In the genomic region with DNA sequence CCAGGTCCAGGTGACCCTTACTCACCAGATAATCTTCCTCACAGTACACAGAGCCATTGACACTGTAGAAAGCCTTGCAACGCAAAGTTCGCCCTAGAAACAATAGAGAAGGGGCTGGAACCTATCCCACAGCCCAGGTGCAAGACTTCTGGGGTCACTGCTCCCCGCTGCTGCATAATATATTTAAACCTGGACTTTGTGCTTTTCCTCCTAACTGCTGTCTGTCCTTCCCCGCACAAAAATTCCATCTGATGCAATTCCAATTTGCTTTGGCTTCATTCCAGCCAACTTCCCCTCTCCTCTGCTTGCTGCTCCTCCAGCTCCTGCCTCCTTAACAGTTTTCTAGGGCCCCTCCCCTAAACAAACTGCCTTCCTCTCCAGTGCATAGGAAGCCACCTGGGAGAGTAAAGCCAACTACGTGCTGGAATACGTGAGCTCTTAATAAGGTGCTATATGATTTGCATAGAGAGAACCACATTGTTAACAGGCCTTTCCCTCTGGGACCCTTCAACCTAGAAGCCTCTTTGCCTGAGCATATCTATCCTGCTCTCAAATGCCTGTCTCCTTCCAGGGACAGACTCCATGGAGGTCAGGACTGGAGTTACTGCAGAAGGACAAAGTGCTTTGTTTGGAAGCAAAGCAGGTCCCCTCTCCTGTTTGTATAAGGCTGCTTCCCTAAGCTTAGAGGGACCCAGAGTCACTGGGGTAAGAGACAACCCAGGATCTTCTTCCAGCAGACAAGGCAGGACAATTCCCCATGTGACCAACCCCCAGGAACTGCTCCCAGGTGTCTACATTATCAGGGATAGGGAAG, we compare ENCODE assay signal across 6 cellular contexts. TPM values are rescaled to one million over a fixed set of nuclear protein-coding genes. Genes with fewer than 3 reads are reported as not detected.
A peak's percentile ranks its signal among the peaks of the same experiment; 100 is the strongest.
DNase-seq lines count a peak whose midpoint lies in the region; ATAC-seq, FAIRE-seq and TF ChIP-seq lines count a peak whose summit lies in the region.

No MANE protein-coding gene starts in this region.

- H3K18ac ChIP-seq in IMR-90 (ENCODE audit: low read depth, low read length): peak overlapping the region; percentile 90

- H2BK5ac ChIP-seq in IMR-90 (ENCODE audit: low read depth, low read length, poor library complexity, severe bottlenecking): peak overlapping the region; percentile 86

- H3K4me3 ChIP-seq in IMR-90 (ENCODE audit: insufficient read depth, low read depth, low read length): no peak overlapping the region
- H3K4me3 ChIP-seq in bronchial epithelial cell (ENCODE audit: low read depth, low read length): no peak overlapping the region
- no peak overlapping the region for H3K4me3 ChIP-seq in parathyroid adenoma (ENCODE audit: low read depth, low read length)

- ATAC-seq in IMR-90 (ENCODE audit: low read depth) (no peak), GM19023 (IDR thresholded peaks at IDR 0.05; ENCODE audit: unreplicated experiment) (no peak), GM21619 (IDR thresholded peaks at IDR 0.05; ENCODE audit: unreplicated experiment) (no peak), HG03432 (IDR thresholded peaks at IDR 0.05; ENCODE audit: unreplicated experiment) (no peak)

- dilution Hi-C loops in IMR-90 (cut with HindIII; ENCODE audit: low sequenced_read_pairs, unreplicated experiment): no loop called here

- peak overlapping the region; percentile 79 for H2AK9ac ChIP-seq in IMR-90 (replicated peaks; ENCODE audit: low read depth, low read length, poor library complexity)

- H4K5ac ChIP-seq in IMR-90 (ENCODE audit: low read depth, low read length): peak overlapping the region; percentile 63

- H3K56ac ChIP-seq in IMR-90 (ENCODE audit: extremely low read depth, insufficient read depth, low read length): peak overlapping the region; percentile 88

- H2AK5ac ChIP-seq in IMR-90 (ENCODE audit: low read depth, low read length): peak overlapping the region; percentile 92

- FAIRE-seq in bronchial epithelial cell (lab: Jason Lieb, UNC): no peak

- H3K4me2 ChIP-seq in IMR-90 (ENCODE audit: low read depth, low read length) (peak overlapping the region; percentile 78), parathyroid adenoma (ENCODE audit: low read length) (no peak overlapping the region)

- H3K9me1 ChIP-seq in IMR-90 (ENCODE audit: insufficient read depth, low read length): peaks cover 5% of the 10 kb centered on the region; the same call in 1 of the 2 replicates

- 67% methylated on average over 3 of the region's 6 CpGs; no CpG with 5 or more reads in 1 of the 2 experiments for WGBS in IMR-90 (ENCODE audit: extremely low coverage in 2 of 2, insufficient read length in 1 of 2), 2 experiments

- no peak for TF ChIP-seq RAD21 in IMR-90 (IDR thresholded peaks at IDR 0.05; ENCODE audit: low read length)

- H3K36me3 ChIP-seq in IMR-90 (ENCODE audit: control insufficient read depth, insufficient read depth, low read length) (peaks cover 51% of the 10 kb centered on the region), bronchial epithelial cell (ENCODE audit: control insufficient read depth, insufficient read depth, low read length) (peaks cover 43% of the 10 kb centered on the region), parathyroid adenoma (ENCODE audit: control insufficient read depth, insufficient read depth, low read length) (no peaks in the 10 kb centered on the region)

- BruUV-seq in IMR-90 (replicated peaks; lab: Mats Ljungman, UMichigan): no TSS peak

- H3K27me3 ChIP-seq in IMR-90 (ENCODE audit: control insufficient read depth, insufficient read depth, low read length) (no peaks in the 10 kb centered on the region), bronchial epithelial cell (ENCODE audit: control insufficient read depth, insufficient read depth, low read length) (no peaks in the 10 kb centered on the region), parathyroid adenoma (ENCODE audit: control insufficient read depth, insufficient read depth, low read length) (no peaks in the 10 kb centered on the region)

- TF ChIP-seq POLR2A in IMR-90 (IDR thresholded peaks at IDR 0.05; ENCODE audit: low read depth, low read length): no peak

- POLR2A ChIA-PET in IMR-90 (lab: Charles Lee; ENCODE audit: unreplicated experiment): interaction anchor here (1.4 kb wide), 1 partner anchor 10 kb away, joined by 12 read pairs; no protein-coding TSS in a partner anchor

- H3K9me3 ChIP-seq in IMR-90 (ENCODE audit: control insufficient read depth, insufficient read depth, low read length) (no peaks in the 10 kb centered on the region), parathyroid adenoma (ENCODE audit: control insufficient read depth, low read length) (no peaks in the 10 kb centered on the region)

- intact Hi-C loops in IMR-90 (cut with micrococcal nuclease): no loop called here

- H4K8ac ChIP-seq in IMR-90 (ENCODE audit: low read depth in 2 of 2, low read length in 2 of 2): peak overlapping the region; percentile 42 to 75

- H3K79me1 ChIP-seq in IMR-90 (ENCODE audit: low read depth in 1 of 2, low read length in 2 of 2): peaks cover 44 to 78% of the 10 kb centered on the region in 2 experiments

- peaks cover 44% of the 10 kb centered on the region for H4K20me1 ChIP-seq in IMR-90 (ENCODE audit: insufficient read depth, low read length)

- H4K91ac ChIP-seq in IMR-90 (ENCODE audit: insufficient read depth, low read depth, low read length): peak overlapping the region; percentile 98

- H2BK15ac ChIP-seq in IMR-90 (ENCODE audit: low read depth, low read length): peak overlapping the region; percentile 80

- H3K4me1 ChIP-seq in IMR-90 (ENCODE audit: control insufficient read depth, insufficient read depth, low read length) (peaks cover 41% of the 10 kb centered on the region), parathyroid adenoma (peaks cover 7% of the 10 kb centered on the region)

- in situ Hi-C loops in IMR-90 (cut with MboI; ENCODE audit: low sequenced_read_pairs): no loop called here

- H3K27ac ChIP-seq in IMR-90 (ENCODE audit: insufficient read depth, low read length): peak overlapping the region; percentile 97
- H3K27ac ChIP-seq in parathyroid adenoma: peak overlapping the region; percentile 52

- peak overlapping the region; percentile 96 for H3K4ac ChIP-seq in IMR-90 (ENCODE audit: low read depth, low read length)

- H3K9ac ChIP-seq in IMR-90 (ENCODE audit: low read depth, low read length) (peak overlapping the region; percentile 71), parathyroid adenoma (no peak overlapping the region)

- TF ChIP-seq CTCF in IMR-90 (conservative IDR thresholded peaks at IDR 0.05; ENCODE audit: low read depth, low read length) (no peak), bronchial epithelial cell (IDR thresholded peaks at IDR 0.05; ENCODE audit: insufficient read depth, low read length, severe bottlenecking) (no peak), parathyroid adenoma (IDR thresholded peaks at IDR 0.05) (no peak)

- peak overlapping the region; percentile 95 for H3K23ac ChIP-seq in IMR-90 (ENCODE audit: low read depth, low read length)

- H3K14ac ChIP-seq in IMR-90 (replicated peaks; ENCODE audit: low read depth, low read length): peak overlapping the region; percentile 86

- H2BK20ac ChIP-seq in IMR-90 (ENCODE audit: low read depth, low read length): peak overlapping the region; percentile 71

- no peak overlapping the region for H2AFZ ChIP-seq in IMR-90 (replicated peaks; ENCODE audit: low read length, poor library complexity)
- peak overlapping the region; percentile 65 for H2AFZ ChIP-seq in parathyroid adenoma

- CTCF ChIA-PET in IMR-90 (lab: Yijun Ruan, JAX): interaction anchor here (0.5 to 1.8 kb wide), 8 partner anchors 9 to 405 kb away, joined by 3 to 7 read pairs (median 3); no protein-coding TSS in a partner anchor

- H2BK120ac ChIP-seq in IMR-90 (ENCODE audit: low read depth, low read length): peak overlapping the region; percentile 89

- H3K79me2 ChIP-seq in parathyroid adenoma: no peaks in the 10 kb centered on the region

- DNase-seq in IMR-90 (peak; percentile 63), bronchial epithelial cell (ENCODE audit: low read depth) (peak; percentile 50)

TF ChIP-seq in IMR-90, 13 proteins besides CTCF, POLR2A, EP300 and RAD21:
- TF ChIP-seq MAZ (IDR thresholded peaks at IDR 0.05; ENCODE audit: borderline replicate concordance, low read depth, low read length) (no peak), RCOR1 (IDR thresholded peaks at IDR 0.05; ENCODE audit: insufficient replicate concordance, low read length) (no peak), CEBPB (IDR thresholded peaks at IDR 0.05; ENCODE audit: low read depth, low read length) (peak; percentile 58; the same call in 1 of the 2 replicates), BHLHE40 (IDR thresholded peaks at IDR 0.05; ENCODE audit: low read depth, low read length) (no peak), SMC3 (IDR thresholded peaks at IDR 0.05; ENCODE audit: low read depth, low read length) (no peak)

RNA-seq across cellular contexts. Expression of a gene that starts 5.5 kb away (rescaled TPM):
- 57.2 and 67.6 TPM in 2 replicates for total RNA-seq in IMR-90 (2012; rRNA removed)
- polyA plus RNA-seq in IMR-90 (2012; rRNA removed): 46.3 and 46.4 TPM in 2 replicates
- 31.5 and 33.3 TPM in 2 replicates for polyA plus RNA-seq in IMR-90 (2012; cell fraction: cytosol; rRNA removed)
- 56.1 and 57.4 TPM in 2 replicates for polyA plus RNA-seq in IMR-90 (2012; cell fraction: nucleus; rRNA removed; ENCODE audit: low replicate concordance)
- total RNA-seq in bronchial epithelial cell: 174 and 223 TPM in 2 replicates

RNA-seq across cellular contexts. Expression of a gene that starts 19.9 kb away (rescaled TPM):
- total RNA-seq in IMR-90 (2012; rRNA removed) (19.2 and 24.2 TPM in 2 replicates), bronchial epithelial cell (58.8 and 113 TPM in 2 replicates)
- polyA plus RNA-seq in IMR-90 (2012; rRNA removed): 13.5 and 16.9 TPM in 2 replicates
- polyA plus RNA-seq in IMR-90 (2012; cell fraction: cytosol; rRNA removed): 6.4 and 11.7 TPM in 2 replicates
- 11.4 and 23.7 TPM in 2 replicates for polyA plus RNA-seq in IMR-90 (2012; cell fraction: nucleus; rRNA removed; ENCODE audit: low replicate concordance)

RNA-seq across cellular contexts. Expression of a gene that starts 33.1 kb away (rescaled TPM):
- total RNA-seq in IMR-90 (2012; rRNA removed) (4.7 and 5.7 TPM in 2 replicates), bronchial epithelial cell (6.3 and 7.4 TPM in 2 replicates)
- 4.7 and 5.4 TPM in 2 replicates for polyA plus RNA-seq in IMR-90 (2012; rRNA removed)
- 3.8 and 5.1 TPM in 2 replicates for polyA plus RNA-seq in IMR-90 (2012; cell fraction: cytosol; rRNA removed)
- 10.0 and 12.8 TPM in 2 replicates for polyA plus RNA-seq in IMR-90 (2012; cell fraction: nucleus; rRNA removed; ENCODE audit: low replicate concordance)

RNA-seq across cellular contexts. Expression of a gene that starts 47.7 kb away (rescaled TPM):
- 92.2 and 99.3 TPM in 2 replicates for total RNA-seq in IMR-90 (2012; rRNA removed)
- polyA plus RNA-seq in IMR-90 (2012; rRNA removed): 136 and 152 TPM in 2 replicates
- polyA plus RNA-seq in IMR-90 (2012; cell fraction: cytosol; rRNA removed): 94.8 and 121 TPM in 2 replicates
- 94.0 and 146 TPM in 2 replicates for polyA plus RNA-seq in IMR-90 (2012; cell fraction: nucleus; rRNA removed; ENCODE audit: low replicate concordance)
- total RNA-seq in bronchial epithelial cell: 79.2 and 91.1 TPM in 2 replicates

RNA-seq across cellular contexts. Expression of a gene that starts 57.9 kb away (rescaled TPM):
- 268 and 310 TPM in 2 replicates for total RNA-seq in IMR-90 (2012; rRNA removed)
- 321 and 335 TPM in 2 replicates for polyA plus RNA-seq in IMR-90 (2012; rRNA removed)
- polyA plus RNA-seq in IMR-90 (2012; cell fraction: cytosol; rRNA removed): 284 and 429 TPM in 2 replicates
- polyA plus RNA-seq in IMR-90 (2012; cell fraction: nucleus; rRNA removed; ENCODE audit: low replicate concordance): 118 and 128 TPM in 2 replicates
- total RNA-seq in bronchial epithelial cell: 158 and 220 TPM in 2 replicates
